ENCODE assay signal across 16 cellular contexts in genomic region chr1:245991266-245991665, GRCh38.
"Had no signal": no experiment of that assay in that cellular context is flagged by ENCODE, and none has a peak within 500 bp of the region (broad histone marks: within the 10 kb centered on the region; RNA-seq: fewer than 3 reads in every experiment).

No MANE protein-coding gene starts in this region.

- H3K4me3 ChIP-seq: esophagus muscularis mucosa, gastrocnemius medialis, heart right ventricle, left ventricle myocardium inferior, lower lobe of right lung, psoas muscle, tibial nerve had no signal

- H3K36me3 ChIP-seq: esophagus muscularis mucosa, gastrocnemius medialis, heart right ventricle, left ventricle myocardium inferior, lower lobe of right lung, neutrophil, tibial nerve had no signal

- H3K27ac ChIP-seq: epithelial cell of prostate, esophagus muscularis mucosa, gastrocnemius medialis, heart right ventricle, left ventricle myocardium inferior, lower lobe of right lung, neutrophil, psoas muscle, tibial nerve had no signal

- H3K4me1 ChIP-seq: esophagus muscularis mucosa, gastrocnemius medialis, psoas muscle, tibial nerve had no signal

- H3K27me3 ChIP-seq: esophagus muscularis mucosa, gastrocnemius medialis, heart right ventricle, neutrophil, tibial nerve had no signal

- H3K9me3 ChIP-seq: esophagus muscularis mucosa, gastrocnemius medialis, heart right ventricle, left ventricle myocardium inferior, lower lobe of right lung, neutrophil, psoas muscle, tibial nerve had no signal

- DNase-seq: cerebellar nuclear complex; effector memory CD8-positive, alpha-beta T cell; gastrocnemius medialis; heart right ventricle; left ventricle myocardium inferior; lower lobe of right lung; midbrain; naive B cell; nephron progenitor cell; psoas muscle; retina; stimulated activated CD4-positive, alpha-beta T cell treated with anti-CD3 and anti-CD28 coated beads, Interleukin-2, amount 100 ng/mL, for 48 hours had no signal
